1 cellular context compared by ENCODE assay signal in the genomic region with DNA sequence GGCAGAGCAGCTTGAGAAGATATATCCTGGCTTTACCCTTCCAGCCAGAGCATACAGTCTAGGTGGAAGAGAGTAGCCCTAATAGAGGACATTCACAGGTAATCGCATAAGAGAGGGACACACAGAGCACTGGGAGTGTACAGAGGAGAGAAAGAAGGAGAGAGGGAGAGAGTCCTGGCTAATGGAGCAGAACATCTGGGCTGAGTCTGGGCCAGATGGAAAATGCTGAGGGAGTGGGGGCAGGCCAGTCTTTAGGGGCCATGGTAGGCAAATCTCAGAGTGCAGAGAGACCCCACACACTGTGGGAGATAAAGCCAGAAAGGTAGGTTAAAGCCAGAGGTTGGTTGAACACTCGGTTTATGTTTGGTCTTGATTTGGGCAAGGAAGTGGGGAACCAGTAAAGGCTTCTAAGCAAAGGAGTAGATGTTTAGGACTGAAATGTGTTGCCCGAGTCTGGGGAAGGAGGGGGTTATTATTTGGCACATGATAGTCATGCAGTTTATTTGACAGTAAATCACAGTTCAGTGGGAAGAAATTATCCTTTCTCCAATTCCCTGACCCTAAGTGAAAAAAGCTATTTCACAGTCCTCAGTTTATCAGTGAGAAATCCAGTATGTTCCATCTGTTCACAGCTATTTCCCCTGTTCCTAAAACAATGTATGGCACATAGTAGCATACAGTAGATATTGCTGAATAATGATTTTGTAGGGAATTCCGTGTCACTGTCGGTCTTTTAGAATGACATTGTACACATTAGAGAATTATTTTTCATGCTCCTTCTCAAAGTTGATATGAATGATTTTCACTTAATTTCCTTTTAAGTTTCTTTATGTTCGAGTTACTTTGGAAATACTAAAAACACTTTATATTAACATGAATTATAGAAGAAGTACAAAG.
TF ChIP-seq lines count a peak whose summit lies in the region.

No MANE protein-coding gene starts in this region.

TF ChIP-seq in HepG2, 621 proteins besides CTCF, POLR2A, EP300 and RAD21:
- TF ChIP-seq HOXD1 (CRISPR knock-in tag; IDR thresholded peaks at IDR 0.05) (no peak), NFKB2 (CRISPR knock-in tag; IDR thresholded peaks at IDR 0.05; ENCODE audit: borderline replicate concordance) (no peak), MAFK (conservative IDR thresholded peaks at IDR 0.05 in 1 of 2, IDR thresholded peaks at IDR 0.05 in 1 of 2; ENCODE audit: low read length in 2 of 2) (peak; percentile 11 to 62; a peak in 2 of 4 replicates)
- TF ChIP-seq, protein P1, sequence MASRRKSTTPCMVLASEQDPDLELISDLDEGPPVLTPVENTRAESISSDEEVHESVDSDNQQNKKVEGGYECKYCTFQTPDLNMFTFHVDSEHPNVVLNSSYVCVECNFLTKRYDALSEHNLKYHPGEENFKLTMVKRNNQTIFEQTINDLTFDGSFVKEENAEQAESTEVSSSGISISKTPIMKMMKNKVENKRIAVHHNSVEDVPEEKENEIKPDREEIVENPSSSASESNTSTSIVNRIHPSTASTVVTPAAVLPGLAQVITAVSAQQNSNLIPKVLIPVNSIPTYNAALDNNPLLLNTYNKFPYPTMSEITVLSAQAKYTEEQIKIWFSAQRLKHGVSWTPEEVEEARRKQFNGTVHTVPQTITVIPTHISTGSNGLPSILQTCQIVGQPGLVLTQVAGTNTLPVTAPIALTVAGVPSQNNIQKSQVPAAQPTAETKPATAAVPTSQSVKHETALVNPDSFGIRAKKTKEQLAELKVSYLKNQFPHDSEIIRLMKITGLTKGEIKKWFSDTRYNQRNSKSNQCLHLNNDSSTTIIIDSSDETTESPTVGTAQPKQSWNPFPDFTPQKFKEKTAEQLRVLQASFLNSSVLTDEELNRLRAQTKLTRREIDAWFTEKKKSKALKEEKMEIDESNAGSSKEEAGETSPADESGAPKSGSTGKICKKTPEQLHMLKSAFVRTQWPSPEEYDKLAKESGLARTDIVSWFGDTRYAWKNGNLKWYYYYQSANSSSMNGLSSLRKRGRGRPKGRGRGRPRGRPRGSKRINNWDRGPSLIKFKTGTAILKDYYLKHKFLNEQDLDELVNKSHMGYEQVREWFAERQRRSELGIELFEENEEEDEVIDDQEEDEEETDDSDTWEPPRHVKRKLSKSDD (CRISPR knock-in tag; IDR thresholded peaks at IDR 0.05; ENCODE audit: low read depth) = no peak
